Comparison of ENCODE assay signal across 10 cellular contexts in genomic region chr11:65456418-65456817, GRCh38. TPM values are rescaled to one million over a fixed set of nuclear protein-coding genes. Genes with fewer than 3 reads are reported as not detected.
DNase-seq lines count a peak whose midpoint lies in the region; ATAC-seq and TF ChIP-seq lines count a peak whose summit lies in the region.
"Had no signal": no experiment of that assay in that cellular context is flagged by ENCODE, and none has a peak within 500 bp of the region (broad histone marks: within the 10 kb centered on the region; RNA-seq: fewer than 3 reads in every experiment).

No MANE protein-coding gene starts in this region.

- no peak overlapping the region for H2AFZ ChIP-seq in HCT116 (ENCODE audit: low read depth, low read length, poor library complexity, severe bottlenecking)

- TF ChIP-seq CTCF in HCT116 (IDR thresholded peaks at IDR 0.05 in 2 of 3, conservative IDR thresholded peaks at IDR 0.05 in 1 of 3; ENCODE audit: borderline replicate concordance in 1 of 3, insufficient read depth in 1 of 3, low read depth in 2 of 3, low read length in 2 of 3): no peak
- no peak for TF ChIP-seq CTCF in left ventricle myocardium inferior (IDR thresholded peaks at IDR 0.05; ENCODE audit: borderline replicate concordance)

- BruUV-seq in HCT116 (replicated peaks; lab: Mats Ljungman, UMichigan): no TSS peak

- peak overlapping the region in 6 of 7 donors; percentile 38 to 68 (median 62) for H3K4me3 Mint-ChIP-seq in CD8-positive, alpha-beta memory T cell
- peak overlapping the region; percentile 93 for H3K4me3 Mint-ChIP-seq in activated naive CD8-positive, alpha-beta T cell treated with anti-CD3 and anti-CD28 coated beads, Interleukin-2, amount 10 ng/mL, durations not matched to agents 7 days and 5 days
- H3K4me3 Mint-ChIP-seq in natural killer cell treated with Interleukin-12 subunit alpha and Interleukin-12 subunit beta and Interleukin-15 and Interleukin-18, amount 100 ng/mL, for 72 hours: peak overlapping the region; percentile 15

- H3K9me2 ChIP-seq in HCT116 (ENCODE audit: insufficient read depth): no peaks in the 10 kb centered on the region

- H3K27ac Mint-ChIP-seq in CD8-positive, alpha-beta memory T cell: peak overlapping the region in 3 of 8 donors; percentile 33 to 77 (median 55)
- H3K27ac Mint-ChIP-seq in activated naive CD8-positive, alpha-beta T cell treated with anti-CD3 and anti-CD28 coated beads, Interleukin-2, amount 10 ng/mL, durations not matched to agents 7 days and 5 days: no peak overlapping the region
- peak overlapping the region in 1 of 2 donors; percentile 39 for H3K27ac Mint-ChIP-seq in natural killer cell treated with Interleukin-12 subunit alpha and Interleukin-12 subunit beta and Interleukin-15 and Interleukin-18, amount 100 ng/mL, for 72 hours

- peak overlapping the region; percentile 97 for H3K4me2 ChIP-seq in HCT116 (ENCODE audit: low read length)

- H3K9ac ChIP-seq in HCT116 (ENCODE audit: low read length): peak overlapping the region; percentile 31

- CTCF ChIA-PET in CD8-positive, alpha-beta memory T cell (lab: Charles Lee): no interaction called here
- CTCF ChIA-PET in HCT116 (lab: Charles Lee): no interaction called here

- intact Hi-C loops in HCT116 (cut with micrococcal nuclease) (no loop called here), left ventricle myocardium inferior (cut with micrococcal nuclease) (no loop called here)

- H3K36me3 Mint-ChIP-seq in CD8-positive, alpha-beta memory T cell: peaks cover 0 to 3% (median 0%) of the 10 kb centered on the region in 3 donors
- H3K36me3 Mint-ChIP-seq in activated naive CD8-positive, alpha-beta T cell treated with anti-CD3 and anti-CD28 coated beads, Interleukin-2, amount 10 ng/mL, durations not matched to agents 7 days and 5 days: peaks cover 13% of the 10 kb centered on the region
- H3K36me3 Mint-ChIP-seq in natural killer cell treated with Interleukin-12 subunit alpha and Interleukin-12 subunit beta and Interleukin-15 and Interleukin-18, amount 100 ng/mL, for 72 hours: no peaks in the 10 kb centered on the region

- no peaks in the 10 kb centered on the region for H3K27me3 Mint-ChIP-seq in CD8-positive, alpha-beta memory T cell
- peaks cover 2% of the 10 kb centered on the region for H3K27me3 Mint-ChIP-seq in activated naive CD8-positive, alpha-beta T cell treated with anti-CD3 and anti-CD28 coated beads, Interleukin-2, amount 10 ng/mL, durations not matched to agents 7 days and 5 days
- peaks cover 0 to 3% of the 10 kb centered on the region in 2 donors for H3K27me3 Mint-ChIP-seq in natural killer cell treated with Interleukin-12 subunit alpha and Interleukin-12 subunit beta and Interleukin-15 and Interleukin-18, amount 100 ng/mL, for 72 hours

- H3K79me2 ChIP-seq in HCT116 (ENCODE audit: insufficient read depth, low read length): peaks cover 14% of the 10 kb centered on the region

- H3K9me3 ChIP-seq in CD8-positive, alpha-beta memory T cell (ENCODE audit: low read length): no peaks in the 10 kb centered on the region
- H3K9me3 ChIP-seq in HCT116 (ENCODE audit: control insufficient read depth in 1 of 2, insufficient read depth in 1 of 2, low read depth in 1 of 2, low read length in 2 of 2) (no peaks in the 10 kb centered on the region), left ventricle myocardium inferior (replicated peaks) (no peaks in the 10 kb centered on the region)

- H3K9me3 Mint-ChIP-seq in CD8-positive, alpha-beta memory T cell: no peaks in the 10 kb centered on the region
- H3K9me3 Mint-ChIP-seq in activated naive CD8-positive, alpha-beta T cell treated with anti-CD3 and anti-CD28 coated beads, Interleukin-2, amount 10 ng/mL, durations not matched to agents 7 days and 5 days: no peaks in the 10 kb centered on the region
- H3K9me3 Mint-ChIP-seq in natural killer cell treated with Interleukin-12 subunit alpha and Interleukin-12 subunit beta and Interleukin-15 and Interleukin-18, amount 100 ng/mL, for 72 hours: no peaks in the 10 kb centered on the region

- no peak overlapping the region for H3K27ac ChIP-seq in CD8-positive, alpha-beta memory T cell (ENCODE audit: low read depth, low read length)
- H3K27ac ChIP-seq in HCT116 (ENCODE audit: low read depth, low read length) (peak overlapping the region; percentile 79; the same call in 1 of the 2 replicates), left ventricle myocardium inferior (replicated peaks) (no peak overlapping the region)
- H3K27ac ChIP-seq: foreskin keratinocyte had no signal

- ATAC-seq in HCT116 (no peak), HG02610 (IDR thresholded peaks at IDR 0.05; ENCODE audit: unreplicated experiment) (no peak)
- no peak for ATAC-seq in activated naive CD8-positive, alpha-beta T cell treated with anti-CD3 and anti-CD28 coated beads, Interleukin-2, amount 10 ng/mL, durations not matched to agents 7 days and 5 days (ENCODE audit: low read depth)
- ATAC-seq in natural killer cell treated with Interleukin-12 subunit alpha and Interleukin-12 subunit beta and Interleukin-15 and Interleukin-18, amount 100 ng/mL, for 72 hours: no peak
- ATAC-seq: foreskin keratinocyte had no signal

- POLR2A ChIA-PET in CD8-positive, alpha-beta memory T cell (lab: Charles Lee): interaction anchor here (0.6 kb wide), 1 partner anchor 49 kb away, joined by 3 read pairs; no protein-coding TSS in a partner anchor
- POLR2A ChIA-PET in HCT116 (lab: Charles Lee): interaction anchor here (0.6 to 4.3 kb wide), 10 partner anchors 16 to 123 kb away, joined by 3 to 33 read pairs (median 6); partner anchors contain the start of genes DPF2, MALAT1 and NEAT1
- POLR2A ChIA-PET in activated naive CD8-positive, alpha-beta T cell treated with anti-CD3 and anti-CD28 coated beads, Interleukin-2, amount 10 ng/mL, durations not matched to agents 7 days and 5 days (lab: Charles Lee): no interaction called here

- RAD21 ChIA-PET in HCT116 (lab: Charles Lee; ENCODE audit: low non-redundant PET in 1 of 2, low total read pairs in 2 of 2, uncharacterized antibody in 2 of 2, unreplicated experiment in 2 of 2): no interaction called here

- no peak for TF ChIP-seq POLR2A in HCT116 (IDR thresholded peaks at IDR 0.05; ENCODE audit: borderline replicate concordance, extremely low read depth, insufficient read depth, insufficient read length)

- no peak for TF ChIP-seq RAD21 in HCT116 (IDR thresholded peaks at IDR 0.05; ENCODE audit: low read depth)

- H3K27me3 ChIP-seq in CD8-positive, alpha-beta memory T cell (ENCODE audit: insufficient read depth, low read length, poor library complexity, severe bottlenecking): no peaks in the 10 kb centered on the region
- H3K27me3 ChIP-seq in HCT116 (ENCODE audit: insufficient read depth, low read length) (no peaks in the 10 kb centered on the region), left ventricle myocardium inferior (ENCODE audit: low read depth) (no peaks in the 10 kb centered on the region)
- H3K27me3 ChIP-seq: foreskin keratinocyte had no signal

- H3K4me3 ChIP-seq in CD8-positive, alpha-beta memory T cell (ENCODE audit: low read length): no peak overlapping the region
- H3K4me3 ChIP-seq in HCT116 (replicated peaks in 1 of 2; ENCODE audit: low read depth in 1 of 2, low read length in 2 of 2) (peak overlapping the region in 1 of 2 experiments; percentile 73; a peak in 1 of 4 replicates), left ventricle myocardium inferior (no peak overlapping the region)

- DNase-seq in CD8-positive, alpha-beta memory T cell: no peak
- no peak for DNase-seq in HCT116 (ENCODE audit: low read depth, low spot score)
- no peak for DNase-seq in activated naive CD8-positive, alpha-beta T cell treated with anti-CD3 and anti-CD28 coated beads, Interleukin-2, amount 10 ng/mL, durations not matched to agents 7 days and 5 days
- DNase-seq in natural killer cell treated with Interleukin-12 subunit alpha and Interleukin-12 subunit beta and Interleukin-15 and Interleukin-18, amount 100 ng/mL, for 72 hours (ENCODE audit: low spot score): no peak
- no peak for DNase-seq in germinal center (ENCODE audit: low spot score)
- DNase-seq in left ventricle myocardium inferior: no peak
- DNase-seq: foreskin keratinocyte, kidney glomerular epithelial cell, NCI-H1694 treated with DMSO at 0.1 percent for 48 hours had no signal

- no peaks in the 10 kb centered on the region for H3K36me3 ChIP-seq in CD8-positive, alpha-beta memory T cell (ENCODE audit: insufficient read depth, low read length)
- no peaks in the 10 kb centered on the region for H3K36me3 ChIP-seq in HCT116 (ENCODE audit: control insufficient read depth in 1 of 2, insufficient read depth in 2 of 2, low read length in 2 of 2)
- no peaks in the 10 kb centered on the region for H3K36me3 ChIP-seq in left ventricle myocardium inferior

- no peaks in the 10 kb centered on the region for H4K20me1 ChIP-seq in HCT116 (ENCODE audit: insufficient read depth)

- H3K4me1 ChIP-seq in CD8-positive, alpha-beta memory T cell (ENCODE audit: insufficient read depth, low read length): peaks cover 5% of the 10 kb centered on the region
- peaks cover 40 to 51% of the 10 kb centered on the region in 2 experiments for H3K4me1 ChIP-seq in HCT116 (ENCODE audit: control insufficient read depth in 1 of 2, insufficient read depth in 2 of 2, low read length in 2 of 2)
- peaks cover 29% of the 10 kb centered on the region for H3K4me1 ChIP-seq in left ventricle myocardium inferior

- peaks cover 14 to 26% (median 23%) of the 10 kb centered on the region in 3 donors for H3K4me1 Mint-ChIP-seq in CD8-positive, alpha-beta memory T cell
- H3K4me1 Mint-ChIP-seq in activated naive CD8-positive, alpha-beta T cell treated with anti-CD3 and anti-CD28 coated beads, Interleukin-2, amount 10 ng/mL, durations not matched to agents 7 days and 5 days: peaks cover 18% of the 10 kb centered on the region
- H3K4me1 Mint-ChIP-seq in natural killer cell treated with Interleukin-12 subunit alpha and Interleukin-12 subunit beta and Interleukin-15 and Interleukin-18, amount 100 ng/mL, for 72 hours (ENCODE audit: low read depth in 2 of 2): peaks cover 26 to 39% of the 10 kb centered on the region in 2 donors

RNA-seq across cellular contexts. Expression of gene NEAT1, which starts 33.8 kb away (rescaled TPM):
- total RNA-seq in CD8-positive, alpha-beta memory T cell: 100 to 1,000 TPM; 196 to 204 TPM
- polyA plus RNA-seq in CD8-positive, alpha-beta memory T cell: 2.7 TPM
- total RNA-seq in HCT116 (2021; ENCODE audit: unreplicated experiment) (564 TPM), left ventricle myocardium inferior (405 TPM)
- 181 and 274 TPM in 2 replicates for polyA plus RNA-seq in HCT116 (2012)
- 100 to 1,000 TPM; 402 to 407 TPM for total RNA-seq in activated naive CD8-positive, alpha-beta T cell treated with anti-CD3 and anti-CD28 coated beads, Interleukin-2, amount 10 ng/mL, durations not matched to agents 7 days and 5 days
- total RNA-seq in natural killer cell treated with Interleukin-12 subunit alpha and Interleukin-12 subunit beta and Interleukin-15 and Interleukin-18, amount 100 ng/mL, for 72 hours: 100 to 1,000 TPM; 432 to 571 TPM

RNA-seq across cellular contexts. Expression of gene MALAT1, which starts 42.4 kb away (rescaled TPM):
- total RNA-seq in CD8-positive, alpha-beta memory T cell: 1,000 to 10,000 TPM; 4,639 to 4,912 TPM
- 2,529 TPM for polyA plus RNA-seq in CD8-positive, alpha-beta memory T cell
- total RNA-seq in HCT116 (2021; ENCODE audit: unreplicated experiment) (6,000 TPM), left ventricle myocardium inferior (6,576 TPM)
- 380 and 423 TPM in 2 replicates for polyA plus RNA-seq in HCT116 (2012)
- total RNA-seq in activated naive CD8-positive, alpha-beta T cell treated with anti-CD3 and anti-CD28 coated beads, Interleukin-2, amount 10 ng/mL, durations not matched to agents 7 days and 5 days: over 10,000 TPM; 13,719 to 14,448 TPM
- total RNA-seq in natural killer cell treated with Interleukin-12 subunit alpha and Interleukin-12 subunit beta and Interleukin-15 and Interleukin-18, amount 100 ng/mL, for 72 hours: 1,000 to 10,000 TPM; 6,610 to 7,236 TPM

Comparison
In these comparisons a context has a peak if more than half of its experiments do, and no peak if none do; other contexts are left out.
1. H3K4me3 Mint-ChIP-seq: peak in every context shown above with its lines; median percentile 93 in activated naive CD8-positive, alpha-beta T cell treated with anti-CD3 and anti-CD28 coated beads, Interleukin-2, amount 10 ng/mL, durations not matched to agents 7 days and 5 days; 62 in CD8-positive, alpha-beta memory T cell; 15 in natural killer cell treated with Interleukin-12 subunit alpha and Interleukin-12 subunit beta and Interleukin-15 and Interleukin-18, amount 100 ng/mL, for 72 hours.